10 cellular contexts compared by ENCODE assay signal in the genomic region with DNA sequence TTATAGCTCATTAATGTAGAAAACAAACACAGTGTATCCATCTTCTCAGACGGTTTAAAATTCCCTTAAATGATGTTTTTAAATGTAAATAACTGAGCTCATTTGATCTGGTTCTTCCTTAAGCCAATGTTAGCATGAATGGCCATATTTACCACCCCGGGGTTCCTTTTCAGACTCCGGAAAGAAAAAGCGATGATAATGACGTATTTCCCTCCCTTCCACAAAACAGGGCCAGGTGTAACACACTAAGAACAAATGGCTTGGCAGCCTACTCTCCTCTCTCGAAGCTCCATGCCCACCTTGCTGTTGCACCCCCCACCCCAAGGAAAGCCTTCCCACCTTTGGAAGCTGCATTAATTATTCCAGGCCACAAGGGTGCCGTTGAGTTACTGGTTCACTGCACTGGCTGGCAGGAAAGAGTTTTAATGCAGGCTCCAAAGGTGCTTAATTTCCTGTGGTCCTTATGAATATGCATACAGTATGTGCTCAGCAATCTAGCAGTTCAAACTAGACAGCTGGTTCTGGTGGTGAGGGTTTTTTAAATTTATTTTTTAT.
DNase-seq lines count a peak whose midpoint lies in the region; ATAC-seq and TF ChIP-seq lines count a peak whose summit lies in the region.
"Had no signal": no experiment of that assay in that cellular context is flagged by ENCODE, and none has a peak within 500 bp of the region (broad histone marks: within the 10 kb centered on the region; RNA-seq: fewer than 3 reads in every experiment).

No MANE protein-coding gene starts in this region.

- no peak for TF ChIP-seq EP300 in neural cell (conservative IDR thresholded peaks at IDR 0.05; ENCODE audit: poor library complexity, severe bottlenecking)

- H3K27ac ChIP-seq in neural cell (ENCODE audit: low read length): no peak overlapping the region
- H3K27ac ChIP-seq in PC-3 (ENCODE audit: low read length): no peak overlapping the region

- H3K27ac Mint-ChIP-seq in activated T-helper 17 cell treated with anti-CD3 and anti-CD28 coated beads, Interleukin-2, amount 50 U/mL, for 72 hours: no peak overlapping the region
- H3K27ac Mint-ChIP-seq: stimulated activated naive CD8-positive, alpha-beta T cell treated with anti-CD3 and anti-CD28 coated beads, Interleukin-15, Interleukin-2, amounts not matched to agents 100 ng/mL and 50 ng/mL, for 24 hours had no signal

- H3K27me3 ChIP-seq in Loucy (ENCODE audit: insufficient read depth, low read length, poor library complexity, severe bottlenecking): no peaks in the 10 kb centered on the region
- H3K27me3 ChIP-seq in neural cell (ENCODE audit: insufficient read depth, low read depth, low read length): no peaks in the 10 kb centered on the region
- H3K27me3 ChIP-seq in PC-3 (ENCODE audit: low read length): no peaks in the 10 kb centered on the region

- H3K9me3 ChIP-seq in Loucy (ENCODE audit: insufficient read depth, low read depth, low read length) (no peaks in the 10 kb centered on the region), neural cell (ENCODE audit: low read length) (no peaks in the 10 kb centered on the region), PC-3 (ENCODE audit: low read length) (no peaks in the 10 kb centered on the region)

- H3K4me1 ChIP-seq in Loucy (ENCODE audit: insufficient read depth, low read length, poor library complexity, severe bottlenecking) (no peaks in the 10 kb centered on the region), PC-3 (ENCODE audit: insufficient read depth, low read length) (no peaks in the 10 kb centered on the region)

- H3K27me3 Mint-ChIP-seq in activated T-helper 17 cell treated with anti-CD3 and anti-CD28 coated beads, Interleukin-2, amount 50 U/mL, for 72 hours: no peaks in the 10 kb centered on the region
- H3K27me3 Mint-ChIP-seq: central memory CD8-positive, alpha-beta T cell; stimulated activated naive CD8-positive, alpha-beta T cell treated with anti-CD3 and anti-CD28 coated beads, Interleukin-15, Interleukin-2, amounts not matched to agents 100 ng/mL and 50 ng/mL, for 24 hours had no signal

- H3K9me2 ChIP-seq in Loucy (replicated peaks; ENCODE audit: low read depth, low read length): no peaks in the 10 kb centered on the region
- H3K9me2 ChIP-seq in neural cell (ENCODE audit: insufficient read depth, low read length): no peaks in the 10 kb centered on the region
- H3K9me2 ChIP-seq in PC-3 (replicated peaks; ENCODE audit: low read length): no peaks in the 10 kb centered on the region

- no peaks in the 10 kb centered on the region for H4K20me1 ChIP-seq in Loucy (ENCODE audit: insufficient read depth, low read length, poor library complexity, severe bottlenecking)
- no peaks in the 10 kb centered on the region for H4K20me1 ChIP-seq in neural cell (ENCODE audit: insufficient read depth)
- no peaks in the 10 kb centered on the region for H4K20me1 ChIP-seq in PC-3 (ENCODE audit: low read length)

- H3K9me3 Mint-ChIP-seq in activated T-helper 17 cell treated with anti-CD3 and anti-CD28 coated beads, Interleukin-2, amount 50 U/mL, for 72 hours: no peaks in the 10 kb centered on the region
- H3K9me3 Mint-ChIP-seq: central memory CD8-positive, alpha-beta T cell; stimulated activated naive CD8-positive, alpha-beta T cell treated with anti-CD3 and anti-CD28 coated beads, Interleukin-15, Interleukin-2, amounts not matched to agents 100 ng/mL and 50 ng/mL, for 24 hours had no signal

- intact Hi-C loops in PC-3 (cut with micrococcal nuclease): no loop called here

- POLR2A ChIA-PET in PC-3 (lab: Charles Lee; ENCODE audit: unreplicated experiment): no interaction called here

- no peaks in the 10 kb centered on the region for H3K36me3 ChIP-seq in Loucy (ENCODE audit: insufficient read depth, low read length)
- H3K36me3 ChIP-seq in neural cell (ENCODE audit: insufficient read depth, low read length): no peaks in the 10 kb centered on the region
- no peaks in the 10 kb centered on the region for H3K36me3 ChIP-seq in PC-3 (ENCODE audit: low read depth, low read length)

- peak; percentile 43 for ATAC-seq in activated T-helper 17 cell treated with anti-CD3 and anti-CD28 coated beads, Interleukin-2, amount 50 U/mL, for 72 hours (replicated peaks)
- no peak for ATAC-seq in PC-3

- TF ChIP-seq RAD21 in neural cell (conservative IDR thresholded peaks at IDR 0.05): peak; percentile 34

- H3K4me2 ChIP-seq in Loucy (ENCODE audit: low read depth, low read length, poor library complexity, severe bottlenecking) (no peak overlapping the region), neural cell (ENCODE audit: low read length) (no peak overlapping the region), PC-3 (ENCODE audit: low read length) (no peak overlapping the region)

- H3F3A ChIP-seq in Loucy (ENCODE audit: low read depth) (no peaks in the 10 kb centered on the region), neural cell (ENCODE audit: insufficient read depth, low read length, poor library complexity, severe bottlenecking) (no peaks in the 10 kb centered on the region), PC-3 (ENCODE audit: low read length, unreplicated experiment) (no peaks in the 10 kb centered on the region)

- no peak overlapping the region for H3K4me3 Mint-ChIP-seq in activated T-helper 17 cell treated with anti-CD3 and anti-CD28 coated beads, Interleukin-2, amount 50 U/mL, for 72 hours
- H3K4me3 Mint-ChIP-seq: central memory CD8-positive, alpha-beta T cell; stimulated activated naive CD8-positive, alpha-beta T cell treated with anti-CD3 and anti-CD28 coated beads, Interleukin-15, Interleukin-2, amounts not matched to agents 100 ng/mL and 50 ng/mL, for 24 hours had no signal

- DNase-seq in SKM-1 (lab: John Stamatoyannopoulos, UW; ENCODE audit: unreplicated experiment) (peak; percentile 16), SKM-1 treated with dmso at 0.1 percent for 144 hours (lab: John Stamatoyannopoulos, UW; ENCODE audit: unreplicated experiment) (no peak), kidney glomerular epithelial cell (lab: John Stamatoyannopoulos, UW) (no peak), inferior parietal cortex (ENCODE audit: extremely low spot score) (no peak), PC-3 (no peak)

- H3K79me2 ChIP-seq in Loucy (ENCODE audit: insufficient read depth, low read length) (no peaks in the 10 kb centered on the region), neural cell (replicated peaks; ENCODE audit: insufficient read depth, low read length) (no peaks in the 10 kb centered on the region), PC-3 (ENCODE audit: low read length) (no peaks in the 10 kb centered on the region)

- H3K9ac ChIP-seq in Loucy (ENCODE audit: low read depth, low read length, poor library complexity, severe bottlenecking) (no peak overlapping the region), neural cell (ENCODE audit: low read length) (no peak overlapping the region), PC-3 (ENCODE audit: low read length) (no peak overlapping the region)

- no peaks in the 10 kb centered on the region for H3K4me1 Mint-ChIP-seq in activated T-helper 17 cell treated with anti-CD3 and anti-CD28 coated beads, Interleukin-2, amount 50 U/mL, for 72 hours

- TF ChIP-seq CTCF in Loucy (conservative IDR thresholded peaks at IDR 0.05; ENCODE audit: low read length) (peak; percentile 24; the same call in 1 of the 2 replicates), neural cell (IDR thresholded peaks at IDR 0.05; ENCODE audit: poor library complexity, severe bottlenecking) (peak; percentile 51), PC-3 (conservative IDR thresholded peaks at IDR 0.05; ENCODE audit: low read depth, low read length) (no peak)

- CTCF ChIA-PET in PC-3 (lab: Charles Lee): no interaction called here

- no peaks in the 10 kb centered on the region for H3K36me3 Mint-ChIP-seq in activated T-helper 17 cell treated with anti-CD3 and anti-CD28 coated beads, Interleukin-2, amount 50 U/mL, for 72 hours (ENCODE audit: low read depth)

- H3K4me3 ChIP-seq in Loucy (ENCODE audit: low read length, poor library complexity, severe bottlenecking) (no peak overlapping the region), neural cell (ENCODE audit: low read length) (no peak overlapping the region), PC-3 (ENCODE audit: low read length) (no peak overlapping the region)

- no TSS peak for BruUV-seq in PC-3 (replicated peaks; lab: Mats Ljungman, UMichigan)

- H2AFZ ChIP-seq in Loucy (ENCODE audit: low read length) (0 out of 2 replicates have a peak overlapping the region, but pooled peaks have one; percentile 17), neural cell (ENCODE audit: low read depth, low read length) (no peak overlapping the region), PC-3 (ENCODE audit: low read length) (no peak overlapping the region)

TF ChIP-seq in neural cell, 6 proteins besides CTCF, POLR2A, EP300 and RAD21:
- TF ChIP-seq TAF1 (IDR thresholded peaks at IDR 0.05; ENCODE audit: low read depth) (no peak), SMC3 (conservative IDR thresholded peaks at IDR 0.05; ENCODE audit: poor library complexity) (peak; percentile 30)
